In genomic region chr2:157492189-157492773, GRCh38 we compare ENCODE assay signal across 8 cellular contexts. TPM values are rescaled to one million over a fixed set of nuclear protein-coding genes. Genes with fewer than 3 reads are reported as not detected.
DNase-seq lines count a peak whose midpoint lies in the region; ATAC-seq, FAIRE-seq and TF ChIP-seq lines count a peak whose summit lies in the region.

No MANE protein-coding gene starts in this region.

- no peak overlapping the region for H4K5ac ChIP-seq in H1 (ENCODE audit: insufficient read length, low read depth, low read length)

- H3K18ac ChIP-seq in H1 (ENCODE audit: extremely low read depth, low read length), result no peak overlapping the region

- TF ChIP-seq POLR2A in H1 (IDR thresholded peaks at IDR 0.05; ENCODE audit: control extremely low read depth in 1 of 2, low read depth in 2 of 2, low read length in 2 of 2), result no peak

- H2BK5ac ChIP-seq in H1 (ENCODE audit: low read depth, low read length), result no peak overlapping the region

- no peak overlapping the region for H3K4me3 ChIP-seq in H1 (ENCODE audit: extremely low read depth in 1 of 4, insufficient read depth in 2 of 4, low read depth in 3 of 4, low read length in 4 of 4)
- no peak overlapping the region for H3K4me3 ChIP-seq in mucosa of descending colon

- H3K27me3 ChIP-seq in H1 (replicated peaks in 1 of 4; ENCODE audit: control insufficient read depth in 3 of 4, extremely low read depth in 1 of 4, insufficient read depth in 3 of 4, low read length in 3 of 4), result no peaks in the 10 kb centered on the region

- no peaks in the 10 kb centered on the region for H3K79me1 ChIP-seq in H1 (ENCODE audit: low read depth, low read length)

- no peak for TF ChIP-seq EP300 in H1 (IDR thresholded peaks at IDR 0.05; ENCODE audit: borderline replicate concordance in 1 of 2, low read depth in 2 of 2, low read length in 2 of 2)

- WGBS in H1 (ENCODE audit: extremely low coverage in 1 of 2, insufficient coverage in 1 of 2, insufficient read length in 1 of 2, insufficient replicate concordance in 2 of 2, low coverage in 1 of 2, low lambda C conversion rate in 2 of 2, missing lambda C conversion rate in 1 of 2), 2 experiments, result 20% methylated on average over 5 of the region's 5 CpGs; no CpG with 5 or more reads in 1 of the 2 experiments

- H4K20me1 ChIP-seq in H1 (replicated peaks in 1 of 2; ENCODE audit: control insufficient read depth in 1 of 2, insufficient read depth in 2 of 2, low read length in 2 of 2), result no peaks in the 10 kb centered on the region

- H3K4ac ChIP-seq in H1 (replicated peaks; ENCODE audit: insufficient read length, low read depth, low read length), result no peak overlapping the region

- H2AK5ac ChIP-seq in H1 (ENCODE audit: low read depth, low read length), result no peak overlapping the region

- H4K91ac ChIP-seq in H1 (replicated peaks; ENCODE audit: insufficient read length, low read length), result no peak overlapping the region

- POLR2A ChIA-PET in H1 (lab: Charles Lee; ENCODE audit: partially characterized antibody), result no interaction called here

- TF ChIP-seq CTCF in H1 (IDR thresholded peaks at IDR 0.05; ENCODE audit: control extremely low read depth in 1 of 3, insufficient read depth in 1 of 3, low read depth in 1 of 3, low read length in 3 of 3) (peak; percentile 71 to 90 (median 86)), mucosa of descending colon (IDR thresholded peaks at IDR 0.05) (peak; percentile 50)

- peak; percentile 96 for ATAC-seq in GM19397 (IDR thresholded peaks at IDR 0.05; ENCODE audit: unreplicated experiment)
- peak; percentile 94 for ATAC-seq in HG03439 (IDR thresholded peaks at IDR 0.05; ENCODE audit: unreplicated experiment)
- peak; percentile 65 for ATAC-seq in mucosa of descending colon

- H3K79me2 ChIP-seq in H1 (ENCODE audit: control insufficient read depth in 1 of 2, insufficient read depth in 2 of 2, low read length in 2 of 2), result no peaks in the 10 kb centered on the region

- peak; percentile 96 to 98 for TF ChIP-seq RAD21 in H1 (IDR thresholded peaks at IDR 0.05 in 1 of 2, conservative IDR thresholded peaks at IDR 0.05 in 1 of 2; ENCODE audit: low read depth in 2 of 2, low read length in 2 of 2)

- no peak overlapping the region for H2AFZ ChIP-seq in H1 (ENCODE audit: low read length)

- H3K23me2 ChIP-seq in H1 (ENCODE audit: low read depth, low read length), result no peaks in the 10 kb centered on the region; the same call in 1 of the 2 replicates

- no peaks in the 10 kb centered on the region for H3K36me3 ChIP-seq in H1 (ENCODE audit: control insufficient read depth in 2 of 4, insufficient read depth in 4 of 4, low read length in 3 of 4)
- no peaks in the 10 kb centered on the region for H3K36me3 ChIP-seq in mucosa of descending colon (ENCODE audit: low read depth)

- no peak overlapping the region for H3K56ac ChIP-seq in H1 (replicated peaks; ENCODE audit: insufficient read length, low read depth, low read length)

- H2BK20ac ChIP-seq in H1 (ENCODE audit: low read length), result no peak overlapping the region

- H3K9ac ChIP-seq in H1 (replicated peaks in 1 of 4; ENCODE audit: extremely low read depth in 1 of 4, low read depth in 3 of 4, low read length in 3 of 4), result no peak overlapping the region

- FAIRE-seq in H1 (lab: Jason Lieb, UNC), result peak; percentile 90

- intact Hi-C loops in mucosa of descending colon (cut with DNase I, micrococcal nuclease), result loop anchor here in 1 of 2 donors (10.0 kb wide), 2 partner anchors 103 to 513 kb away; no protein-coding TSS in a partner anchor

- H3K4me1 ChIP-seq in H1 (replicated peaks in 1 of 4; ENCODE audit: control insufficient read depth in 3 of 4, insufficient read depth in 4 of 4, low read length in 3 of 4) (no peaks in the 10 kb centered on the region), mucosa of descending colon (ENCODE audit: low read depth) (peaks cover 10% of the 10 kb centered on the region)

- H2BK120ac ChIP-seq in H1 (replicated peaks; ENCODE audit: low read depth, low read length), result no peak overlapping the region

- H3K9me3 ChIP-seq in H1 (ENCODE audit: insufficient read depth in 2 of 2, low read depth in 1 of 2, low read length in 1 of 2) (no peaks in the 10 kb centered on the region), mucosa of descending colon (no peaks in the 10 kb centered on the region)

- H2BK12ac ChIP-seq in H1 (ENCODE audit: low read depth, low read length), result no peak overlapping the region

- no peak overlapping the region for H4K8ac ChIP-seq in H1 (ENCODE audit: extremely low read depth, insufficient read depth, low read length)

- no peak overlapping the region for H3K4me2 ChIP-seq in H1 (ENCODE audit: insufficient read depth in 1 of 2, low read depth in 2 of 2, low read length in 2 of 2)

- H3K23ac ChIP-seq in H1 (ENCODE audit: insufficient read length), result no peak overlapping the region

- H3K14ac ChIP-seq in H1 (ENCODE audit: insufficient read length), result no peak overlapping the region

- CTCF ChIA-PET in H1 (lab: Charles Lee; ENCODE audit: partially characterized antibody), result interaction anchor here (0.7 to 3.8 kb wide), 33 partner anchors 9 to 1167 kb away, joined by 3 to 24 read pairs (median 4); partner anchors contain the start of gene ACVR1C

- DNase-seq in Caki2 (ENCODE audit: low read depth) (peak; percentile 40), NCI-H748 treated with DMSO at 0.1 percent for 48 hours (lab: John Stamatoyannopoulos, UW) (peak; percentile 52), H1 (ENCODE audit: low read depth in 1 of 2, low spot score in 2 of 2) (peak; percentile 23 to 71), mucosa of descending colon (peak; percentile 53 to 80 (median 66))
- DNase-seq in activated CD8-positive, alpha-beta memory T cell treated with anti-CD3 and anti-CD28 coated beads for 24 hours, result peak; percentile 80
- DNase-seq in stimulated activated CD8-positive, alpha-beta memory T cell treated with anti-CD3 and anti-CD28 coated beads, Interleukin-7, amount 100 ng/mL, for 4 hours (ENCODE audit: low read depth in 2 of 2), result peak; percentile 58 to 66

- in situ Hi-C loops in Caki2 (cut with HindIII; ENCODE audit: low pct_unique_long_range_greater_than_20kb, low sequenced_read_pairs), result no loop called here

- H2BK15ac ChIP-seq in H1 (ENCODE audit: low read length), result no peak overlapping the region

- no peak overlapping the region for H3K27ac ChIP-seq in H1 (ENCODE audit: low read depth, low read length)

TF ChIP-seq in H1, 55 proteins besides CTCF, POLR2A, EP300 and RAD21:
- TF ChIP-seq TEAD4 (IDR thresholded peaks at IDR 0.05; ENCODE audit: low read depth, low read length) (no peak), JUND (IDR thresholded peaks at IDR 0.05; ENCODE audit: low read length) (no peak), SP2 (IDR thresholded peaks at IDR 0.05; ENCODE audit: low read length) (no peak), CBX5 (IDR thresholded peaks at IDR 0.05; ENCODE audit: low read depth, low read length) (no peak), NRF1 (IDR thresholded peaks at IDR 0.05; ENCODE audit: low read depth, low read length) (no peak), CHD2 (IDR thresholded peaks at IDR 0.05; ENCODE audit: low read length) (no peak), BACH1 (IDR thresholded peaks at IDR 0.05; ENCODE audit: low read length) (peak; percentile 78), SP1 (IDR thresholded peaks at IDR 0.05; ENCODE audit: low read depth, low read length) (no peak)

RNA-seq across cellular contexts. Expression of gene CYTIP, which starts 48.4 kb away (rescaled TPM):
- 0.07 TPM in 1 of 2 replicates, not detected in the other for total RNA-seq in Caki2 (2014; rRNA removed; shearing (Covaris generic); ENCODE audit: low replicate concordance)
- total RNA-seq in H1 (2021; fragmentation: NEBNext Ultra II Directional; extraction: Animal tissue kit (Norgen Biotek cat#: 25700)), result 0.23 TPM in 1 of 2 replicates, not detected in the other
- 0.12 and 0.17 TPM in 2 replicates for polyA plus RNA-seq in H1 (2011; rRNA removed)
- polyA plus RNA-seq in H1 (2011; cell fraction: cytosol; rRNA removed), result 0.18 TPM
- 0.09 TPM for polyA plus RNA-seq in H1 (2011; cell fraction: nucleus; rRNA removed)
- 0.37 TPM in 1 of 4 replicates, not detected in the others for polyA plus RNA-seq in H1 (2012, experiment 1 of 2)
- polyA plus RNA-seq in H1 (2012, experiment 2 of 2), result not detected
- 0.08 TPM for polyA plus RNA-seq in H1 (2013, experiment 1 of 2)
- 0.17 TPM for polyA plus RNA-seq in H1 (2013, experiment 2 of 2)
- polyA minus RNA-seq in H1 (2011; rRNA and poly(A)+ RNA removed), result 0.20 and 0.69 TPM in 2 replicates
- polyA minus RNA-seq in H1 (2011; cell fraction: cytosol; rRNA and poly(A)+ RNA removed), result not detected
- polyA minus RNA-seq in H1 (2011; cell fraction: nucleus; rRNA and poly(A)+ RNA removed), result not detected
- total RNA-seq in mucosa of descending colon, result 10 to 100 TPM in 1 of 3 donors, 1 to 10 TPM in 2; 4.7 to 11.5 (median 5.8) TPM
